8 cellular contexts compared by ENCODE assay signal in genomic region chr1:235253219-235253640, GRCh38.
DNase-seq lines count a peak whose midpoint lies in the region; ATAC-seq and TF ChIP-seq lines count a peak whose summit lies in the region.

No MANE protein-coding gene starts in this region.

- DNase-seq in AG10803 (ENCODE audit: low read depth) (peak; percentile 70), HUDEP-2 (lab: John Stamatoyannopoulos, UW; ENCODE audit: unreplicated experiment in 76 of 76) (peak in 61 of 76 experiments; percentile 5 to 70 (median 38)), OCI-LY7 (ENCODE audit: low spot score) (peak; percentile 75), fibroblast of pulmonary artery (ENCODE audit: low read depth) (peak; percentile 83), non-pigmented ciliary epithelial cell (ENCODE audit: low read depth) (peak; percentile 31), thyroid gland (peak; percentile 60 to 65)
- peak; percentile 53 for DNase-seq in activated T-cell treated with anti-CD3 and anti-CD28 coated beads, Interleukin-2, amount 50 U/mL, for 4 hours

- WGBS in thyroid gland, 2 donors = 3 to 11% methylated on average over 1 of the region's 1 CpG

- TF ChIP-seq POLR2A in thyroid gland (IDR thresholded peaks at IDR 0.05) = no peak

- intact Hi-C loops in OCI-LY7 (cut with micrococcal nuclease; ENCODE audit: unreplicated experiment) = loop anchor here (1.0 kb wide), 2 partner anchors 75 to 162 kb away; partner anchors contain the start of genes ARID4B and GGPS1
- intact Hi-C loops in thyroid gland (cut with DNase I) = loop anchor here (5.0 to 10.0 kb wide), 2 partner anchors 72 to 164 kb away; partner anchors contain the start of genes ARID4B and GGPS1

- H3K27me3 Mint-ChIP-seq in activated T-cell treated with anti-CD3 and anti-CD28 coated beads, Interleukin-2, amount 50 U/mL, for 4 hours (ENCODE audit: low read depth) = no peaks in the 10 kb centered on the region

- H3K9me3 Mint-ChIP-seq in activated T-cell treated with anti-CD3 and anti-CD28 coated beads, Interleukin-2, amount 50 U/mL, for 4 hours = no peaks in the 10 kb centered on the region

- CTCF ChIA-PET in OCI-LY7 (lab: Charles Lee; ENCODE audit: unreplicated experiment) = no interaction called here

- TF ChIP-seq CTCF in AG10803 (conservative IDR thresholded peaks at IDR 0.05; ENCODE audit: low read length) (peak; percentile 98), OCI-LY7 (conservative IDR thresholded peaks at IDR 0.05; ENCODE audit: low read length) (peak; percentile 99), fibroblast of pulmonary artery (IDR thresholded peaks at IDR 0.05; ENCODE audit: low read length, missing control alignments) (peak; percentile 93), thyroid gland (IDR thresholded peaks at IDR 0.05) (peak; percentile 47 to 89 (median 80))

- no peak overlapping the region for H3K27ac ChIP-seq in OCI-LY7 (ENCODE audit: low read depth, low read length, poor library complexity, severe bottlenecking)
- no peak overlapping the region for H3K27ac ChIP-seq in thyroid gland

- peaks cover 28% of the 10 kb centered on the region for H3K4me1 Mint-ChIP-seq in activated T-cell treated with anti-CD3 and anti-CD28 coated beads, Interleukin-2, amount 50 U/mL, for 4 hours (ENCODE audit: low read depth)

- H3K9me3 ChIP-seq in OCI-LY7 (ENCODE audit: low read length) = no peaks in the 10 kb centered on the region
- H3K9me3 ChIP-seq in thyroid gland = no peaks in the 10 kb centered on the region

- H3K4me2 ChIP-seq in OCI-LY7 (ENCODE audit: low read length) = no peak overlapping the region

- peaks cover 18% of the 10 kb centered on the region for H3K36me3 Mint-ChIP-seq in activated T-cell treated with anti-CD3 and anti-CD28 coated beads, Interleukin-2, amount 50 U/mL, for 4 hours (ENCODE audit: insufficient read depth)

- no peaks in the 10 kb centered on the region for H3K27me3 ChIP-seq in thyroid gland

- H3K36me3 ChIP-seq in OCI-LY7 (ENCODE audit: insufficient read depth, low read length) = peaks cover 27% of the 10 kb centered on the region
- no peaks in the 10 kb centered on the region for H3K36me3 ChIP-seq in thyroid gland

- H4K20me1 ChIP-seq in OCI-LY7 (ENCODE audit: insufficient read depth, low read length) = 0 out of 2 replicates have a peak, but pooled peaks cover 5% of the 10 kb centered on the region

- H3K4me3 Mint-ChIP-seq in activated T-cell treated with anti-CD3 and anti-CD28 coated beads, Interleukin-2, amount 50 U/mL, for 4 hours = no peak overlapping the region

- H3K9me2 ChIP-seq in OCI-LY7 (ENCODE audit: insufficient read depth, low read length) = no peaks in the 10 kb centered on the region

- POLR2A ChIA-PET in OCI-LY7 (lab: Charles Lee) = interaction anchor here (1.0 kb wide), 1 partner anchor 91 kb away, joined by 3 read pairs; no protein-coding TSS in a partner anchor

- H3K79me2 ChIP-seq in OCI-LY7 (ENCODE audit: insufficient read depth, low read depth, low read length) = no peaks in the 10 kb centered on the region; the same call in 1 of the 2 replicates

- no TSS peak for BruUV-seq in OCI-LY7 (replicated peaks; lab: Mats Ljungman, UMichigan)

- ATAC-seq in GM18909 (IDR thresholded peaks at IDR 0.05; ENCODE audit: poor library complexity, unreplicated experiment) = peak; percentile 72
- ATAC-seq in activated T-cell treated with anti-CD3 and anti-CD28 coated beads, Interleukin-2, amount 50 U/mL, for 4 hours = peak; percentile 95 to 96

- H2AFZ ChIP-seq in OCI-LY7 (ENCODE audit: low read length) = no peak overlapping the region

- H3K4me1 ChIP-seq in OCI-LY7 (ENCODE audit: insufficient read depth, low read length, poor library complexity, severe bottlenecking) = no peaks in the 10 kb centered on the region
- no peaks in the 10 kb centered on the region for H3K4me1 ChIP-seq in thyroid gland

- H3K4me3 ChIP-seq in AG10803 (ENCODE audit: low read length) (no peak overlapping the region), OCI-LY7 (ENCODE audit: low read depth, low read length, poor library complexity, severe bottlenecking) (no peak overlapping the region), fibroblast of pulmonary artery (replicated peaks; ENCODE audit: low read depth, low read length) (no peak overlapping the region), thyroid gland (replicated peaks in 1 of 3) (no peak overlapping the region)

Comparison
In these comparisons a context has a peak if more than half of its experiments do, and no peak if none do; other contexts are left out.
1. DNase-seq: peak in every context shown above with its lines; median percentile 83 in fibroblast of pulmonary artery; 75 in OCI-LY7; 70 in AG10803; 62 in thyroid gland; 53 in activated T-cell treated with anti-CD3 and anti-CD28 coated beads, Interleukin-2, amount 50 U/mL, for 4 hours; 38 in HUDEP-2; 31 in non-pigmented ciliary epithelial cell.